Comparison of ENCODE assay signal across 8 cellular contexts in genomic region chr12:81758421-81759214, GRCh38. TPM values are rescaled to one million over a fixed set of nuclear protein-coding genes. Genes with fewer than 3 reads are reported as not detected.
A peak's percentile ranks its signal among the peaks of the same experiment; 100 is the strongest.
DNase-seq lines count a peak whose midpoint lies in the region; TF ChIP-seq lines count a peak whose summit lies in the region.

No MANE protein-coding gene starts in this region.

- no peaks in the 10 kb centered on the region for H3K27me3 ChIP-seq in ascending aorta
- H3K27me3 ChIP-seq in rectal smooth muscle tissue (ENCODE audit: control insufficient read depth, insufficient read depth, low read length), result no peaks in the 10 kb centered on the region

- TF ChIP-seq CTCF in ascending aorta (IDR thresholded peaks at IDR 0.05), result no peak

- no peaks in the 10 kb centered on the region for H3K36me3 ChIP-seq in ascending aorta
- no peaks in the 10 kb centered on the region for H3K36me3 ChIP-seq in rectal smooth muscle tissue (ENCODE audit: control insufficient read depth, insufficient read depth, low read length)

- H3K27ac ChIP-seq in ascending aorta (peak overlapping the region in 1 of 2 donors; percentile 53), rectal smooth muscle tissue (ENCODE audit: low read depth, low read length) (no peak overlapping the region)

- H3K4me3 ChIP-seq in ascending aorta (peak overlapping the region; percentile 59 to 95), rectal smooth muscle tissue (ENCODE audit: low read length) (peak overlapping the region; percentile 60)

- H3K9ac ChIP-seq in rectal smooth muscle tissue (ENCODE audit: low read length), result no peak overlapping the region

- H3K4me1 ChIP-seq in ascending aorta, result peaks cover 0 to 4% of the 10 kb centered on the region in 2 donors
- H3K4me1 ChIP-seq in rectal smooth muscle tissue (ENCODE audit: control insufficient read depth, insufficient read depth, low read length), result no peaks in the 10 kb centered on the region

- DNase-seq in ELF-1 (ENCODE audit: low read depth, low spot score) (peak; percentile 41), NCI-H2107 (lab: John Stamatoyannopoulos, UW) (peak; percentile 11), ascending aorta (ENCODE audit: low spot score in 2 of 2) (peak in 1 of 2 donors; percentile 68), hippocampal formation (lab: John Stamatoyannopoulos, UW) (peak; percentile 28 to 59), LoVo (ENCODE audit: low spot score) (no peak), UCSD-AML1 (lab: John Stamatoyannopoulos, UW; ENCODE audit: unreplicated experiment) (no peak), DMS114 treated with DMSO at 0.1 percent for 48 hours (lab: John Stamatoyannopoulos, UW; ENCODE audit: unreplicated experiment) (no peak)

- intact Hi-C loops in ascending aorta (cut with DNase I), result loop anchor here (1.0 to 2.0 kb wide), 2 partner anchors 34 to 42 kb away; no protein-coding TSS in a partner anchor

- H3K9me3 ChIP-seq in ascending aorta, result no peaks in the 10 kb centered on the region

RNA-seq across cellular contexts. Expression of gene PPFIA2, which starts 0.5 kb away (rescaled TPM):
- 15.0 TPM for total RNA-seq in ascending aorta

Comparison
In these comparisons a context has a peak if more than half of its experiments do, and no peak if none do; other contexts are left out.
1. DNase-seq: peak in ELF-1 (single experiment), NCI-H2107 (single experiment) and hippocampal formation (2 of 2); none in LoVo (single experiment), UCSD-AML1 (single experiment) and DMS114 treated with DMSO at 0.1 percent for 48 hours (single experiment).